In genomic region chr7:4681922-4682620, GRCh38 we compare ENCODE assay signal across 8 cellular contexts. TPM values are rescaled to one million over a fixed set of nuclear protein-coding genes. Genes with fewer than 3 reads are reported as not detected.
DNase-seq lines count a peak whose midpoint lies in the region; ATAC-seq, FAIRE-seq and TF ChIP-seq lines count a peak whose summit lies in the region.

FOXK1 (plus strand) TSS chr7:4682295; CDS start chr7:4682309, 14 bp downstream.

- peaks cover 5% of the 10 kb centered on the region; the same call in 1 of the 2 replicates for H3F3A ChIP-seq in DOHH2 (ENCODE audit: control insufficient read depth, insufficient read depth)

- peak in 1 of 2 donors; percentile 73 for TF ChIP-seq POLR2A in thyroid gland (IDR thresholded peaks at IDR 0.05)

- H3K27ac ChIP-seq in DOHH2 (ENCODE audit: low read depth, low read length): peak within 1 kb of the TSS; percentile 47
- H3K27ac ChIP-seq in Karpas-422 (ENCODE audit: low read length): 0 out of 2 replicates have a peak within 1 kb of the TSS, but pooled peaks have one; percentile 34
- H3K27ac ChIP-seq in pancreas: peak within 1 kb of the TSS; percentile 57 to 87 (median 74)
- peak within 1 kb of the TSS; percentile 93 to 97 (median 97) for H3K27ac ChIP-seq in thyroid gland

- H3K27me3 ChIP-seq in DOHH2 (ENCODE audit: control insufficient read depth, low read length) (no peaks in the 10 kb centered on the region), Karpas-422 (ENCODE audit: low read length) (no peaks in the 10 kb centered on the region), pancreas (no peaks in the 10 kb centered on the region), thyroid gland (no peaks in the 10 kb centered on the region)

- H3K4me3 ChIP-seq in DOHH2 (ENCODE audit: low read length) (peak within 1 kb of the TSS; percentile 96), Karpas-422 (ENCODE audit: low read length) (peak within 1 kb of the TSS; percentile 100), pancreas (peak within 1 kb of the TSS; percentile 83 to 93 (median 86)), thyroid gland (replicated peaks in 1 of 3) (peak within 1 kb of the TSS; percentile 53 to 86 (median 61))

- H3K4me3 Mint-ChIP-seq in activated naive CD8-positive, alpha-beta T cell: peak within 1 kb of the TSS; percentile 94

- H3K4me1 ChIP-seq in DOHH2 (ENCODE audit: control insufficient read depth, low read length) (peaks cover 22% of the 10 kb centered on the region), Karpas-422 (ENCODE audit: low read length) (peaks cover 18% of the 10 kb centered on the region), pancreas (peaks cover 4 to 17% (median 8%) of the 10 kb centered on the region in 3 donors), thyroid gland (peaks cover 18 to 26% of the 10 kb centered on the region in 2 donors)

- peaks cover 47% of the 10 kb centered on the region for H3K79me2 ChIP-seq in DOHH2 (ENCODE audit: control insufficient read depth, low read length)
- peaks cover 46% of the 10 kb centered on the region for H3K79me2 ChIP-seq in Karpas-422 (ENCODE audit: low read length)

- H3K36me3 ChIP-seq in DOHH2 (ENCODE audit: control insufficient read depth, low read length): peaks cover 25% of the 10 kb centered on the region
- peaks cover 4% of the 10 kb centered on the region; the same call in 1 of the 2 replicates for H3K36me3 ChIP-seq in Karpas-422 (ENCODE audit: insufficient read depth, low read length)
- H3K36me3 ChIP-seq in pancreas: no peaks in the 10 kb centered on the region
- H3K36me3 ChIP-seq in thyroid gland: no peaks in the 10 kb centered on the region

- H4K20me1 ChIP-seq in DOHH2 (ENCODE audit: control insufficient read depth, insufficient read depth, low read depth, low read length): peaks cover 24% of the 10 kb centered on the region
- H4K20me1 ChIP-seq in Karpas-422 (ENCODE audit: insufficient read depth, low read depth, low read length): peaks cover 19% of the 10 kb centered on the region; the same call in 1 of the 2 replicates

- H3K4me2 ChIP-seq in DOHH2 (ENCODE audit: low read length): peak within 1 kb of the TSS; percentile 91
- H3K4me2 ChIP-seq in Karpas-422 (ENCODE audit: low read depth, low read length, poor library complexity, severe bottlenecking): peak within 1 kb of the TSS; percentile 94

- no peaks in the 10 kb centered on the region for H3K27me3 Mint-ChIP-seq in activated naive CD8-positive, alpha-beta T cell

- H3K9me2 ChIP-seq in DOHH2 (replicated peaks; ENCODE audit: control insufficient read depth, low read length) (no peaks in the 10 kb centered on the region), Karpas-422 (replicated peaks; ENCODE audit: insufficient read depth, low read length) (no peaks in the 10 kb centered on the region)

- H3K36me3 Mint-ChIP-seq in activated naive CD8-positive, alpha-beta T cell: no peaks in the 10 kb centered on the region

- peak within 1 kb of the TSS; percentile 98 for H3K9ac ChIP-seq in Karpas-422 (ENCODE audit: low read length)

- ATAC-seq in GM21723 (IDR thresholded peaks at IDR 0.05; ENCODE audit: unreplicated experiment) (peak; percentile 62), pancreas (peak; percentile 83 to 87 (median 86))

- no peaks in the 10 kb centered on the region for H3K9me3 Mint-ChIP-seq in activated naive CD8-positive, alpha-beta T cell (ENCODE audit: low read depth)

- no peak for FAIRE-seq in pancreas (lab: Jason Lieb, UNC)

- DNase-seq in Karpas-422: peak; percentile 93
- peak; percentile 36 for DNase-seq in SKM-1 (lab: John Stamatoyannopoulos, UW; ENCODE audit: unreplicated experiment)
- DNase-seq in head of caudate nucleus: peak in 41 of 42 donors; percentile 19 to 90 (median 81)
- peak; percentile 68 to 93 (median 80) for DNase-seq in pancreas
- peak; percentile 73 to 77 for DNase-seq in thyroid gland

- peak within 1 kb of the TSS; percentile 95 for H3K27ac Mint-ChIP-seq in activated naive CD8-positive, alpha-beta T cell

- 1% methylated on average over 40 to 115 of the region's 115 CpGs for WGBS in pancreas, 2 donors
- 2% methylated on average over 5 to 6 of the region's 115 CpGs for WGBS in thyroid gland, 2 donors

- H3K9me3 ChIP-seq in DOHH2 (ENCODE audit: control insufficient read depth, insufficient read depth, low read length): peaks cover 5% of the 10 kb centered on the region; the same call in 1 of the 2 replicates
- H3K9me3 ChIP-seq in Karpas-422 (ENCODE audit: low read length): no peaks in the 10 kb centered on the region
- H3K9me3 ChIP-seq in pancreas: no peaks in the 10 kb centered on the region
- no peaks in the 10 kb centered on the region for H3K9me3 ChIP-seq in thyroid gland

- intact Hi-C loops in head of caudate nucleus (cut with DNase I) (loop anchor here (2.0 to 5.0 kb wide), 2 partner anchors 39 to 70 kb away; no protein-coding TSS in a partner anchor), pancreas (cut with DNase I) (loop anchor here in 2 of 3 donors (5.0 to 10.0 kb wide), 2 partner anchors 40 to 63 kb away; no protein-coding TSS in a partner anchor), thyroid gland (cut with DNase I) (loop anchor here (5.0 kb wide), 1 partner anchor 70 kb away; no protein-coding TSS in a partner anchor)

- H2AFZ ChIP-seq in Karpas-422 (ENCODE audit: low read length): peak within 1 kb of the TSS; percentile 48; the same call in 1 of the 2 replicates

- TF ChIP-seq CTCF in DOHH2 (IDR thresholded peaks at IDR 0.05; ENCODE audit: low read depth, low read length, poor library complexity, severe bottlenecking) (no peak), pancreas (IDR thresholded peaks at IDR 0.05) (no peak), thyroid gland (IDR thresholded peaks at IDR 0.05) (peak in 1 of 6 experiments; percentile 21)

- peaks cover 33% of the 10 kb centered on the region for H3K4me1 Mint-ChIP-seq in activated naive CD8-positive, alpha-beta T cell (ENCODE audit: low read depth)

RNA-seq across cellular contexts. Expression of gene FOXK1, which starts in this region (rescaled TPM):
- 20.3 and 23.8 TPM in 2 replicates for total RNA-seq in Karpas-422 (2014; rRNA removed; shearing (Covaris generic); ENCODE audit: low replicate concordance)
- total RNA-seq in pancreas: 10 to 100 TPM; 13.8 to 20.6 (median 17.3) TPM
- 1 to 10 TPM; 3.9 to 8.9 TPM for polyA plus RNA-seq in pancreas
- total RNA-seq in thyroid gland: 10 to 100 TPM; 15.0 to 33.0 (median 20.7) TPM

Comparison
In these comparisons a context has a peak if more than half of its experiments do, and no peak if none do; other contexts are left out.
1. Peak in every context shown above with its lines: DNase-seq, ATAC-seq, H3K4me3 ChIP-seq and H3K27ac ChIP-seq.
2. H3K27ac ChIP-seq: peak in every context shown above with its lines; median percentile 97 in thyroid gland; 74 in pancreas; 47 in DOHH2; 34 in Karpas-422.
3. DNase-seq: peak in every context shown above with its lines; median percentile 93 in Karpas-422; 81 in head of caudate nucleus; 80 in pancreas; 75 in thyroid gland; 36 in SKM-1.